26 cellular contexts compared by ENCODE assay signal in genomic region chr2:650343-651310, GRCh38. TPM values are rescaled to one million over a fixed set of nuclear protein-coding genes. Genes with fewer than 3 reads are reported as not detected.
DNase-seq lines count a peak whose midpoint lies in the region; ATAC-seq, FAIRE-seq and TF ChIP-seq lines count a peak whose summit lies in the region.
"Had no signal": no experiment of that assay in that cellular context is flagged by ENCODE, and none has a peak within 500 bp of the region (broad histone marks: within the 10 kb centered on the region; RNA-seq: fewer than 3 reads in every experiment).

No MANE protein-coding gene starts in this region.

- POLR2A ChIA-PET in H1 (lab: Charles Lee; ENCODE audit: partially characterized antibody) = interaction anchor here (1.1 kb wide), 1 partner anchor 24 kb away, joined by 4 read pairs; no protein-coding TSS in a partner anchor
- POLR2A ChIA-PET in naive thymus-derived CD4-positive, alpha-beta T cell (lab: Charles Lee) = no interaction called here

- H2BK12ac ChIP-seq in H1 (ENCODE audit: low read depth, low read length) = 0 out of 2 replicates have a peak overlapping the region, but pooled peaks have one; percentile 5

- no peak for TF ChIP-seq EP300 in H1 (IDR thresholded peaks at IDR 0.05; ENCODE audit: borderline replicate concordance in 1 of 2, low read depth in 2 of 2, low read length in 2 of 2)

- H3K27ac Mint-ChIP-seq in naive thymus-derived CD4-positive, alpha-beta T cell = no peak overlapping the region
- H3K27ac Mint-ChIP-seq in type B pancreatic cell = no peak overlapping the region
- H3K27ac Mint-ChIP-seq: activated B cell treated with CpG ODN at 0.5 μM for 24 hours; activated naive CD8-positive, alpha-beta T cell treated with anti-CD3 and anti-CD28 coated beads for 36 hours had no signal

- H2BK20ac ChIP-seq in H1 (ENCODE audit: low read length) = no peak overlapping the region

- no peaks in the 10 kb centered on the region for H3K9me3 ChIP-seq in H1 (ENCODE audit: insufficient read depth in 2 of 2, low read depth in 1 of 2, low read length in 1 of 2)
- H3K9me3 ChIP-seq in naive thymus-derived CD4-positive, alpha-beta T cell (ENCODE audit: control insufficient read depth in 2 of 3, low read length in 3 of 3) = no peaks in the 10 kb centered on the region
- no peaks in the 10 kb centered on the region for H3K9me3 ChIP-seq in prostate gland
- no peaks in the 10 kb centered on the region for H3K9me3 ChIP-seq in gastrocnemius medialis
- H3K9me3 ChIP-seq: BE2C, heart left ventricle, spleen, transverse colon had no signal

- H3K23ac ChIP-seq in H1 (ENCODE audit: insufficient read length) = no peak overlapping the region

- peaks cover 0 to 10% (median 5%) of the 10 kb centered on the region in 5 donors for H3K27me3 Mint-ChIP-seq in naive thymus-derived CD4-positive, alpha-beta T cell
- H3K27me3 Mint-ChIP-seq in type B pancreatic cell = peaks cover 3% of the 10 kb centered on the region
- H3K27me3 Mint-ChIP-seq: activated naive CD8-positive, alpha-beta T cell treated with anti-CD3 and anti-CD28 coated beads for 36 hours had no signal

- no peaks in the 10 kb centered on the region for H4K20me1 ChIP-seq in H1 (replicated peaks in 1 of 2; ENCODE audit: control insufficient read depth in 1 of 2, insufficient read depth in 2 of 2, low read length in 2 of 2)

- FAIRE-seq in H1 (lab: Jason Lieb, UNC) = no peak
- FAIRE-seq: A204.1, astrocyte, endothelial cell of umbilical vein had no signal

- intact Hi-C loops in naive thymus-derived CD4-positive, alpha-beta T cell (cut with micrococcal nuclease) = no loop called here
- intact Hi-C loops in prostate gland (cut with DNase I) (no loop called here), gastrocnemius medialis (cut with DNase I; ENCODE audit: low total_unique reads) (no loop called here)

- H2BK15ac ChIP-seq in H1 (ENCODE audit: low read length) = no peak overlapping the region

- TF ChIP-seq RAD21 in H1 (IDR thresholded peaks at IDR 0.05 in 1 of 2, conservative IDR thresholded peaks at IDR 0.05 in 1 of 2; ENCODE audit: low read depth in 2 of 2, low read length in 2 of 2) = no peak

- no peak overlapping the region for H3K4ac ChIP-seq in H1 (replicated peaks; ENCODE audit: insufficient read length, low read depth, low read length)

- H3K56ac ChIP-seq in H1 (replicated peaks; ENCODE audit: insufficient read length, low read depth, low read length) = no peak overlapping the region

- in situ Hi-C loops in gastrocnemius medialis (cut with MboI; ENCODE audit: low sequenced_read_pairs in 4 of 4) = no loop called here

- TF ChIP-seq CTCF in H1 (IDR thresholded peaks at IDR 0.05; ENCODE audit: control extremely low read depth in 1 of 3, insufficient read depth in 1 of 3, low read depth in 1 of 3, low read length in 3 of 3) (no peak), type B pancreatic cell (conservative IDR thresholded peaks at IDR 0.05) (no peak), prostate gland (IDR thresholded peaks at IDR 0.05) (no peak), gastrocnemius medialis (IDR thresholded peaks at IDR 0.05 in 4 of 5, conservative IDR thresholded peaks at IDR 0.05 in 1 of 5) (no peak)

- CTCF ChIA-PET in H1 (lab: Charles Lee; ENCODE audit: partially characterized antibody) = interaction anchor here (0.6 to 1.5 kb wide), 5 partner anchors 11 to 64 kb away, joined by 3 to 7 read pairs (median 4); no protein-coding TSS in a partner anchor
- CTCF ChIA-PET in naive thymus-derived CD4-positive, alpha-beta T cell (lab: Charles Lee) = no interaction called here

- no peak for TF ChIP-seq POLR2A in H1 (IDR thresholded peaks at IDR 0.05; ENCODE audit: control extremely low read depth in 1 of 2, low read depth in 2 of 2, low read length in 2 of 2)
- no peak for TF ChIP-seq POLR2A in prostate gland (IDR thresholded peaks at IDR 0.05)
- no peak for TF ChIP-seq POLR2A in gastrocnemius medialis (IDR thresholded peaks at IDR 0.05)

- H3K4me3 Mint-ChIP-seq in naive thymus-derived CD4-positive, alpha-beta T cell = no peak overlapping the region
- H3K4me3 Mint-ChIP-seq in type B pancreatic cell = no peak overlapping the region
- H3K4me3 Mint-ChIP-seq: activated B cell treated with CpG ODN at 0.5 μM for 24 hours; activated naive CD8-positive, alpha-beta T cell treated with anti-CD3 and anti-CD28 coated beads for 36 hours had no signal

- no peak overlapping the region for H4K8ac ChIP-seq in H1 (ENCODE audit: extremely low read depth, insufficient read depth, low read length)

- H3K36me3 Mint-ChIP-seq in naive thymus-derived CD4-positive, alpha-beta T cell = no peaks in the 10 kb centered on the region
- no peaks in the 10 kb centered on the region for H3K36me3 Mint-ChIP-seq in type B pancreatic cell
- H3K36me3 Mint-ChIP-seq: activated naive CD8-positive, alpha-beta T cell treated with anti-CD3 and anti-CD28 coated beads for 36 hours had no signal

- peaks cover 3 to 27% (median 21%) of the 10 kb centered on the region in 7 donors for H3K4me1 Mint-ChIP-seq in naive thymus-derived CD4-positive, alpha-beta T cell
- H3K4me1 Mint-ChIP-seq in type B pancreatic cell (ENCODE audit: unreplicated experiment) = peaks cover 13% of the 10 kb centered on the region
- H3K4me1 Mint-ChIP-seq: activated B cell treated with CpG ODN at 0.5 μM for 24 hours had no signal

- H3K4me3 ChIP-seq in H1 (ENCODE audit: extremely low read depth in 1 of 4, insufficient read depth in 2 of 4, low read depth in 3 of 4, low read length in 4 of 4) = no peak overlapping the region
- H3K4me3 ChIP-seq in naive thymus-derived CD4-positive, alpha-beta T cell (ENCODE audit: low read length) = no peak overlapping the region
- no peak overlapping the region for H3K4me3 ChIP-seq in prostate gland
- H3K4me3 ChIP-seq in gastrocnemius medialis = no peak overlapping the region
- H3K4me3 ChIP-seq: dorsolateral prefrontal cortex, heart left ventricle, spleen, transverse colon had no signal

- H2BK5ac ChIP-seq in H1 (ENCODE audit: low read depth, low read length) = no peak overlapping the region

- peak; percentile 54 for DNase-seq in activated effector memory CD4-positive, alpha-beta T cell treated with anti-CD3 and anti-CD28 coated beads, Interleukin-2, amount 50 U/mL, for 16 hours
- no peak for DNase-seq in activated effector memory CD4-positive, alpha-beta T cell treated with Interleukin-2 at 50 U/mL for 16 hours
- peak in 1 of 2 experiments; percentile 13 for DNase-seq in H1 (ENCODE audit: low read depth in 1 of 2, low spot score in 2 of 2)
- DNase-seq in naive thymus-derived CD4-positive, alpha-beta T cell = no peak
- DNase-seq in type B pancreatic cell (ENCODE audit: extremely low spot score, unreplicated experiment) = peak; percentile 52
- no peak for DNase-seq in prostate gland (ENCODE audit: low spot score)
- DNase-seq in gastrocnemius medialis = no peak
- DNase-seq: activated B cell treated with CpG ODN at 0.5 μM for 24 hours; activated naive CD8-positive, alpha-beta T cell treated with anti-CD3 and anti-CD28 coated beads for 36 hours; BE2C; central memory CD4-positive, alpha-beta T cell; GDM1; GOT3; NCI-H446 treated with DMSO at 0.1 percent for 48 hours; NCI-H82; retina; spleen; T-helper 1 cell; transverse colon had no signal

- peak; percentile 12 for ATAC-seq in naive thymus-derived CD4-positive, alpha-beta T cell
- ATAC-seq in gastrocnemius medialis (no peak), GM19351 (IDR thresholded peaks at IDR 0.05; ENCODE audit: unreplicated experiment) (no peak)
- ATAC-seq: heart left ventricle had no signal

- H3K9me3 Mint-ChIP-seq in naive thymus-derived CD4-positive, alpha-beta T cell = no peaks in the 10 kb centered on the region
- no peaks in the 10 kb centered on the region for H3K9me3 Mint-ChIP-seq in type B pancreatic cell
- H3K9me3 Mint-ChIP-seq: activated B cell treated with CpG ODN at 0.5 μM for 24 hours; activated naive CD8-positive, alpha-beta T cell treated with anti-CD3 and anti-CD28 coated beads for 36 hours had no signal

- H3K36me3 ChIP-seq in H1 (ENCODE audit: control insufficient read depth in 2 of 4, insufficient read depth in 4 of 4, low read length in 3 of 4) = no peaks in the 10 kb centered on the region
- no peaks in the 10 kb centered on the region for H3K36me3 ChIP-seq in naive thymus-derived CD4-positive, alpha-beta T cell (ENCODE audit: control insufficient read depth in 2 of 3, insufficient read depth in 3 of 3, low read length in 3 of 3)
- H3K36me3 ChIP-seq in prostate gland = no peaks in the 10 kb centered on the region
- no peaks in the 10 kb centered on the region for H3K36me3 ChIP-seq in gastrocnemius medialis
- H3K36me3 ChIP-seq: BE2C, heart left ventricle, spleen, transverse colon had no signal

- H3K4me1 ChIP-seq in H1 (replicated peaks in 1 of 4; ENCODE audit: control insufficient read depth in 3 of 4, insufficient read depth in 4 of 4, low read length in 3 of 4) = no peaks in the 10 kb centered on the region
- H3K4me1 ChIP-seq in naive thymus-derived CD4-positive, alpha-beta T cell (ENCODE audit: control insufficient read depth in 2 of 2, insufficient read depth in 2 of 2, low read length in 2 of 2) = no peaks in the 10 kb centered on the region
- no peaks in the 10 kb centered on the region for H3K4me1 ChIP-seq in prostate gland (replicated peaks)
- no peaks in the 10 kb centered on the region for H3K4me1 ChIP-seq in gastrocnemius medialis
- H3K4me1 ChIP-seq: BE2C, heart left ventricle, spleen, transverse colon had no signal

- no peak overlapping the region for H4K91ac ChIP-seq in H1 (replicated peaks; ENCODE audit: insufficient read length, low read length)

- H3K4me2 ChIP-seq in H1 (ENCODE audit: insufficient read depth in 1 of 2, low read depth in 2 of 2, low read length in 2 of 2) = no peak overlapping the region

- H2BK120ac ChIP-seq in H1 (replicated peaks; ENCODE audit: low read depth, low read length) = no peak overlapping the region

- H2AFZ ChIP-seq in H1 (ENCODE audit: low read length) = no peak overlapping the region

- no peaks in the 10 kb centered on the region for H3K79me1 ChIP-seq in H1 (ENCODE audit: low read depth, low read length)

- H3K27me3 ChIP-seq in H1 (replicated peaks in 1 of 4; ENCODE audit: control insufficient read depth in 3 of 4, extremely low read depth in 1 of 4, insufficient read depth in 3 of 4, low read length in 3 of 4) = no peaks in the 10 kb centered on the region; a peak in 2 of 7 replicates
- no peaks in the 10 kb centered on the region for H3K27me3 ChIP-seq in naive thymus-derived CD4-positive, alpha-beta T cell (ENCODE audit: control insufficient read depth in 2 of 2, insufficient read depth in 2 of 2, low read length in 2 of 2)
- no peaks in the 10 kb centered on the region for H3K27me3 ChIP-seq in prostate gland (replicated peaks; ENCODE audit: insufficient read depth)
- no peaks in the 10 kb centered on the region for H3K27me3 ChIP-seq in gastrocnemius medialis
- H3K27me3 ChIP-seq: BE2C, transverse colon had no signal

- WGBS in H1 (ENCODE audit: extremely low coverage in 1 of 2, insufficient coverage in 1 of 2, insufficient read length in 1 of 2, insufficient replicate concordance in 2 of 2, low coverage in 1 of 2, low lambda C conversion rate in 2 of 2, missing lambda C conversion rate in 1 of 2), 2 experiments = 93% methylated on average over 25 of the region's 25 CpGs; no CpG with 5 or more reads in 1 of the 2 experiments
- WGBS in prostate gland = 69% methylated on average over 25 of the region's 25 CpGs

- no peak overlapping the region for H2AK5ac ChIP-seq in H1 (ENCODE audit: low read depth, low read length)

- no peak overlapping the region for H3K9ac ChIP-seq in H1 (replicated peaks in 1 of 4; ENCODE audit: extremely low read depth in 1 of 4, low read depth in 3 of 4, low read length in 3 of 4)

- H3K18ac ChIP-seq in H1 (ENCODE audit: extremely low read depth, low read length) = no peak overlapping the region

- no peaks in the 10 kb centered on the region for H3K23me2 ChIP-seq in H1 (ENCODE audit: low read depth, low read length)

- H4K5ac ChIP-seq in H1 (ENCODE audit: insufficient read length, low read depth, low read length) = no peak overlapping the region

- H3K14ac ChIP-seq in H1 (ENCODE audit: insufficient read length) = no peak overlapping the region

- H3K27ac ChIP-seq in H1 (ENCODE audit: low read depth, low read length) (no peak overlapping the region), prostate gland (no peak overlapping the region), gastrocnemius medialis (no peak overlapping the region)
- no peak overlapping the region for H3K27ac ChIP-seq in naive thymus-derived CD4-positive, alpha-beta T cell (ENCODE audit: low read depth, low read length)
- H3K27ac ChIP-seq: dorsolateral prefrontal cortex, heart left ventricle, RWPE1, spleen, transverse colon had no signal

- H3K79me2 ChIP-seq in H1 (ENCODE audit: control insufficient read depth in 1 of 2, insufficient read depth in 2 of 2, low read length in 2 of 2) = no peaks in the 10 kb centered on the region

RNA-seq across cellular contexts. Expression of gene TMEM18, which starts 26.6 kb away (rescaled TPM):
- total RNA-seq in H1 (2021; fragmentation: NEBNext Ultra II Directional; extraction: Animal tissue kit (Norgen Biotek cat#: 25700)) = 22.3 and 27.1 TPM in 2 replicates
- polyA plus RNA-seq in H1 (2011; rRNA removed) = 21.7 and 22.4 TPM in 2 replicates
- 28.4 TPM for polyA plus RNA-seq in H1 (2011; cell fraction: cytosol; rRNA removed)
- 32.0 TPM for polyA plus RNA-seq in H1 (2011; cell fraction: nucleus; rRNA removed)
- 20.0 to 35.4 TPM (median 24.9 TPM) in 4 replicates for polyA plus RNA-seq in H1 (2012, experiment 1 of 2)
- 18.8 TPM for polyA plus RNA-seq in H1 (2012, experiment 2 of 2)
- polyA plus RNA-seq in H1 (2013, experiment 1 of 2) = 46.5 TPM
- 45.9 TPM for polyA plus RNA-seq in H1 (2013, experiment 2 of 2)
- polyA minus RNA-seq in H1 (2011; rRNA and poly(A)+ RNA removed) = 15.2 and 16.4 TPM in 2 replicates
- 13.4 TPM for polyA minus RNA-seq in H1 (2011; cell fraction: cytosol; rRNA and poly(A)+ RNA removed)
- 24.7 TPM for polyA minus RNA-seq in H1 (2011; cell fraction: nucleus; rRNA and poly(A)+ RNA removed)
- 10 to 100 TPM; 23.3 to 39.8 (median 33.2) TPM for total RNA-seq in naive thymus-derived CD4-positive, alpha-beta T cell
- polyA plus RNA-seq in naive thymus-derived CD4-positive, alpha-beta T cell = 10 to 100 TPM; 24.1 to 28.0 TPM
- total RNA-seq in type B pancreatic cell (ENCODE audit: low replicate concordance) (22.8 and 27.4 TPM in 2 replicates), prostate gland (10 to 100 TPM; 17.7 to 19.3 TPM), gastrocnemius medialis (10 to 100 TPM in 3 of 4 donors, 1 to 10 TPM in 1; 9.0 to 26.1 (median 12.3) TPM)

Comparison
In these comparisons a context has a peak if more than half of its experiments do, and no peak if none do; other contexts are left out.
1. DNase-seq: peak in activated effector memory CD4-positive, alpha-beta T cell treated with anti-CD3 and anti-CD28 coated beads, Interleukin-2, amount 50 U/mL, for 16 hours (single experiment) and type B pancreatic cell (single experiment); none in activated effector memory CD4-positive, alpha-beta T cell treated with Interleukin-2 at 50 U/mL for 16 hours (single experiment), naive thymus-derived CD4-positive, alpha-beta T cell (0 of 9), prostate gland (single experiment) and gastrocnemius medialis (0 of 2).